Comparison of ENCODE assay signal across 31 cellular contexts in genomic region chr20:62294516-62294915, GRCh38. TPM values are rescaled to one million over a fixed set of nuclear protein-coding genes. Genes with fewer than 3 reads are reported as not detected.
DNase-seq lines count a peak whose midpoint lies in the region; ATAC-seq and TF ChIP-seq lines count a peak whose summit lies in the region.
"Had no signal": no experiment of that assay in that cellular context is flagged by ENCODE, and none has a peak within 500 bp of the region (broad histone marks: within the 10 kb centered on the region; RNA-seq: fewer than 3 reads in every experiment).

No MANE protein-coding gene starts in this region.

- intact Hi-C loops in Panc1 (cut with micrococcal nuclease; ENCODE audit: unreplicated experiment) = no loop called here

- CTCF ChIA-PET in Panc1 (lab: Charles Lee) = interaction anchor here (0.6 kb wide), 1 partner anchor 8 kb away, joined by 3 read pairs; no protein-coding TSS in a partner anchor

- H3K4me1 ChIP-seq in BLaER1 treated with 17β-estradiol and CSF1 and Interleukin-3, amounts not matched to agents 10 nM and 100 nM = peaks cover 38 to 68% (median 44%) of the 10 kb centered on the region in 10 experiments
- no peaks in the 10 kb centered on the region for H3K4me1 ChIP-seq in Panc1 (ENCODE audit: control insufficient read depth, insufficient read depth, low read length)
- H3K4me1 ChIP-seq: ascending aorta, psoas muscle had no signal

- peaks cover 0 to 4% (median 0%) of the 10 kb centered on the region in 11 experiments; a peak in 1 of 22 replicates for H4K20me1 ChIP-seq in BLaER1 treated with 17β-estradiol and CSF1 and Interleukin-3, amounts not matched to agents 10 nM and 100 nM

- H3K36me3 Mint-ChIP-seq in naive B cell = peaks cover 0 to 4% of the 10 kb centered on the region in 2 donors
- H3K36me3 Mint-ChIP-seq: activated CD8-positive, alpha-beta memory T cell treated with anti-CD3 and anti-CD28 coated beads, Interleukin-2, amount 10 ng/mL, durations not matched to agents 7 days and 5 days had no signal

- H3K9me3 ChIP-seq in BLaER1 treated with 17β-estradiol and CSF1 and Interleukin-3, amounts not matched to agents 10 nM and 100 nM (replicated peaks in 1 of 11) = no peaks in the 10 kb centered on the region
- H3K9me3 ChIP-seq in Panc1 (ENCODE audit: control insufficient read depth, insufficient read depth, low read depth, low read length) = no peaks in the 10 kb centered on the region
- H3K9me3 ChIP-seq: ascending aorta, left ventricle myocardium inferior, psoas muscle had no signal

- peak overlapping the region in 1 of 8 donors; percentile 15 for H3K4me3 Mint-ChIP-seq in naive B cell
- H3K4me3 Mint-ChIP-seq: activated CD8-positive, alpha-beta memory T cell treated with anti-CD3 and anti-CD28 coated beads, Interleukin-2, amount 10 ng/mL, durations not matched to agents 7 days and 5 days; activated naive CD8-positive, alpha-beta T cell treated with anti-CD3 and anti-CD28 coated beads, Interleukin-2, amount 10 ng/mL, durations not matched to agents 7 days and 5 days; activated T-cell treated with anti-CD3 and anti-CD28 coated beads, Interleukin-2, amount 50 U/mL, for 4 hours; HFFc6; type B pancreatic cell had no signal

- DNase-seq in Panc1 (ENCODE audit: low read depth, low spot score) (no peak), naive B cell (peak; percentile 20), SW480 (ENCODE audit: low spot score) (no peak), middle frontal gyrus (ENCODE audit: extremely low spot score, low spot score) (no peak), NOMO-1 treated with dmso at 0.1 percent for 144 hours (lab: John Stamatoyannopoulos, UW; ENCODE audit: unreplicated experiment) (no peak)
- DNase-seq: activated CD4-positive, alpha-beta T cell treated with anti-CD3 and anti-CD28 coated beads, Interleukin-2, amount 50 U/mL, for 1 hour; activated CD8-positive, alpha-beta memory T cell treated with anti-CD3 and anti-CD28 coated beads, Interleukin-2, amount 10 ng/mL, durations not matched to agents 7 days and 5 days; activated gamma-delta T cell treated with Interleukin-2 at 50 U/mL for 16 hours; activated naive CD8-positive, alpha-beta T cell treated with anti-CD3 and anti-CD28 coated beads, Interleukin-2, amount 10 ng/mL, durations not matched to agents 7 days and 5 days; activated T-cell treated with anti-CD3 and anti-CD28 coated beads, Interleukin-2, amount 50 U/mL, for 4 hours; COR-L47; effector CD4-positive, alpha-beta T cell; HFFc6; left ventricle myocardium inferior; NCI-H1105; NCI-H187 treated with DMSO at 0.1 percent for 48 hours; NCI-H2171 treated with DMSO at 0.1 percent for 48 hours; NCI-H510A; nucleus accumbens; PC-9; psoas muscle; SHP77; stimulated activated CD4-positive, alpha-beta T cell treated with anti-CD3 and anti-CD28 coated beads, Interleukin-15, amount 100 ng/mL, for 24 hours; stimulated activated CD4-positive, alpha-beta T cell treated with anti-CD3 and anti-CD28 coated beads, Interleukin-4, amount 100 ng/mL, for 4 hours; WERI-Rb-1 had no signal

- no peaks in the 10 kb centered on the region for H3K27me3 Mint-ChIP-seq in naive B cell
- H3K27me3 Mint-ChIP-seq: activated CD8-positive, alpha-beta memory T cell treated with anti-CD3 and anti-CD28 coated beads, Interleukin-2, amount 10 ng/mL, durations not matched to agents 7 days and 5 days; activated naive CD8-positive, alpha-beta T cell treated with anti-CD3 and anti-CD28 coated beads, Interleukin-2, amount 10 ng/mL, durations not matched to agents 7 days and 5 days; type B pancreatic cell had no signal

- H3K27me3 ChIP-seq in BLaER1 treated with 17β-estradiol and CSF1 and Interleukin-3, amounts not matched to agents 10 nM and 100 nM = no peaks in the 10 kb centered on the region
- no peaks in the 10 kb centered on the region for H3K27me3 ChIP-seq in Panc1 (ENCODE audit: control insufficient read depth, insufficient read depth, low read length)
- H3K27me3 ChIP-seq: ascending aorta had no signal

- peak overlapping the region in 1 of 10 experiments; percentile 23; a peak in 2 of 20 replicates for H3K4me3 ChIP-seq in BLaER1 treated with 17β-estradiol and CSF1 and Interleukin-3, amounts not matched to agents 10 nM and 100 nM
- no peak overlapping the region for H3K4me3 ChIP-seq in Panc1 (ENCODE audit: low read depth in 2 of 2, low read length in 2 of 2)
- H3K4me3 ChIP-seq: ascending aorta, left ventricle myocardium inferior, PC-9, psoas muscle had no signal

- H3K27ac ChIP-seq in BLaER1 treated with 17β-estradiol and CSF1 and Interleukin-3, amounts not matched to agents 10 nM and 100 nM = peak overlapping the region in 10 of 11 experiments; percentile 43 to 74 (median 64); a peak in 18 of 22 replicates
- no peak overlapping the region for H3K27ac ChIP-seq in Panc1 (ENCODE audit: low read length)
- H3K27ac ChIP-seq: ascending aorta, C4-2B, left ventricle myocardium inferior, PC-9, psoas muscle, WERI-Rb-1 had no signal

- peak; percentile 78 for ATAC-seq in GM21381 (IDR thresholded peaks at IDR 0.05; ENCODE audit: unreplicated experiment)
- no peak for ATAC-seq in Panc1
- peak; percentile 65 to 71 for ATAC-seq in naive B cell (ENCODE audit: low read depth in 2 of 2)
- ATAC-seq in GM19351 (IDR thresholded peaks at IDR 0.05; ENCODE audit: unreplicated experiment) = no peak
- ATAC-seq: activated CD8-positive, alpha-beta memory T cell treated with anti-CD3 and anti-CD28 coated beads, Interleukin-2, amount 10 ng/mL, durations not matched to agents 7 days and 5 days; activated T-cell treated with anti-CD3 and anti-CD28 coated beads, Interleukin-2, amount 50 U/mL, for 4 hours; psoas muscle had no signal

- no peak for TF ChIP-seq CTCF in Panc1 (IDR thresholded peaks at IDR 0.05)

- H3K9me3 Mint-ChIP-seq in naive B cell = no peaks in the 10 kb centered on the region
- H3K9me3 Mint-ChIP-seq: activated naive CD8-positive, alpha-beta T cell treated with anti-CD3 and anti-CD28 coated beads, Interleukin-2, amount 10 ng/mL, durations not matched to agents 7 days and 5 days; activated T-cell treated with anti-CD3 and anti-CD28 coated beads, Interleukin-2, amount 50 U/mL, for 4 hours; HFFc6; type B pancreatic cell had no signal

- H3K9ac ChIP-seq in BLaER1 treated with 17β-estradiol and CSF1 and Interleukin-3, amounts not matched to agents 10 nM and 100 nM = peak overlapping the region in 7 of 11 experiments; percentile 2 to 52 (median 37); a peak in 10 of 22 replicates

- POLR2A ChIA-PET in Panc1 (lab: Charles Lee) = no interaction called here

- peaks cover 0 to 18% (median 6%) of the 10 kb centered on the region in 3 donors for H3K4me1 Mint-ChIP-seq in naive B cell
- H3K4me1 Mint-ChIP-seq: activated naive CD8-positive, alpha-beta T cell treated with anti-CD3 and anti-CD28 coated beads, Interleukin-2, amount 10 ng/mL, durations not matched to agents 7 days and 5 days had no signal

- H3K36me3 ChIP-seq in BLaER1 treated with 17β-estradiol and CSF1 and Interleukin-3, amounts not matched to agents 10 nM and 100 nM = peaks cover 0 to 53% (median 6%) of the 10 kb centered on the region in 11 experiments; a peak in 10 of 22 replicates
- H3K36me3 ChIP-seq in Panc1 (ENCODE audit: control insufficient read depth, insufficient read depth, low read length) = peaks cover 3% of the 10 kb centered on the region; the same call in 1 of the 2 replicates

- H3K4me2 ChIP-seq in BLaER1 treated with 17β-estradiol and CSF1 and Interleukin-3, amounts not matched to agents 10 nM and 100 nM = peak overlapping the region; percentile 68 to 90 (median 78)
- H3K4me2 ChIP-seq: PC-9 had no signal

- TSS peak; percentile 89 for BruUV-seq in Panc1 (replicated peaks; lab: Mats Ljungman, UMichigan)

- H3K27ac Mint-ChIP-seq in naive B cell = peak overlapping the region in 4 of 6 donors; percentile 18 to 75 (median 60)
- H3K27ac Mint-ChIP-seq: activated CD8-positive, alpha-beta memory T cell treated with anti-CD3 and anti-CD28 coated beads, Interleukin-2, amount 10 ng/mL, durations not matched to agents 7 days and 5 days; activated naive CD8-positive, alpha-beta T cell treated with anti-CD3 and anti-CD28 coated beads, Interleukin-2, amount 10 ng/mL, durations not matched to agents 7 days and 5 days; HFFc6; type B pancreatic cell had no signal

- in situ Hi-C loops in Panc1 (cut with HindIII; ENCODE audit: low pct_unique_long_range_greater_than_20kb, low sequenced_read_pairs) = no loop called here

RNA-seq across cellular contexts. Expression of gene ADRM1, which starts 8.3 kb away (rescaled TPM):
- 194 TPM for total RNA-seq in Panc1 (2021; ENCODE audit: unreplicated experiment)
- polyA plus RNA-seq in Panc1 (2012; ENCODE audit: insufficient read length) = 315 TPM
- polyA plus RNA-seq in naive B cell (ENCODE audit: low read depth in 6 of 6) = 100 to 1,000 TPM in 2 of 6 donors, 10 to 100 TPM in 4; 75.6 to 111 (median 89.0) TPM

RNA-seq across cellular contexts. Expression of gene OSBPL2, which starts 56.2 kb away (rescaled TPM):
- total RNA-seq in Panc1 (2021; ENCODE audit: unreplicated experiment) = 41.4 TPM
- polyA plus RNA-seq in Panc1 (2012; ENCODE audit: insufficient read length) = 31.1 TPM
- polyA plus RNA-seq in naive B cell (ENCODE audit: low read depth in 6 of 6) = 10 to 100 TPM; 15.8 to 29.5 (median 17.7) TPM

Comparison
In these comparisons a context has a peak if more than half of its experiments do, and no peak if none do; other contexts are left out.
1. ATAC-seq: peak in GM21381 (single experiment) and naive B cell (2 of 2); none in Panc1 (single experiment) and GM19351 (single experiment).